14 cellular contexts compared by ENCODE assay signal in genomic region chr5:56147679-56148230, GRCh38.
DNase-seq lines count a peak whose midpoint lies in the region; ATAC-seq lines count a peak whose summit lies in the region.
"Had no signal": no experiment of that assay in that cellular context is flagged by ENCODE, and none has a peak within 500 bp of the region (broad histone marks: within the 10 kb centered on the region; RNA-seq: fewer than 3 reads in every experiment).

No MANE protein-coding gene starts in this region.

- H3K4me1 Mint-ChIP-seq in CD4-positive, CD25-positive, alpha-beta regulatory T cell = peaks cover 29 to 68% (median 51%) of the 10 kb centered on the region in 4 donors

- intact Hi-C loops in left colon (cut with DNase I, micrococcal nuclease) = no loop called here

- DNase-seq in AML-193 (lab: John Stamatoyannopoulos, UW) (peak; percentile 67 to 68), NOMO-1 treated with DMSO at 0.1 percent for 48 hours (lab: John Stamatoyannopoulos, UW; ENCODE audit: unreplicated experiment) (peak; percentile 84), caudate nucleus (lab: John Stamatoyannopoulos, UW) (no peak), NCI-H1417 (lab: John Stamatoyannopoulos, UW) (no peak), left colon (no peak)
- no peak for DNase-seq in CD4-positive, CD25-positive, alpha-beta regulatory T cell
- DNase-seq in effector CD4-positive, alpha-beta T cell = no peak
- DNase-seq in activated effector memory CD4-positive, alpha-beta T cell treated with Interleukin-2 at 50 U/mL for 16 hours = no peak
- DNase-seq: COR-L47, erythroblast, heart left ventricle, kidney glomerular epithelial cell, substantia nigra had no signal

- peaks cover 35% of the 10 kb centered on the region for H3K4me1 ChIP-seq in CD4-positive, CD25-positive, alpha-beta regulatory T cell (ENCODE audit: control insufficient read depth, insufficient read depth, low read length, poor library complexity, severe bottlenecking)
- H3K4me1 ChIP-seq: SJSA1 had no signal

- no peaks in the 10 kb centered on the region for H3K36me3 ChIP-seq in CD4-positive, CD25-positive, alpha-beta regulatory T cell (ENCODE audit: control insufficient read depth, insufficient read depth, low read length)
- H3K36me3 ChIP-seq: heart left ventricle, SJSA1 had no signal

- H3K27ac Mint-ChIP-seq in CD4-positive, CD25-positive, alpha-beta regulatory T cell = peak overlapping the region; percentile 86 to 97 (median 91)

- H3K9me3 ChIP-seq in CD4-positive, CD25-positive, alpha-beta regulatory T cell (ENCODE audit: control insufficient read depth in 2 of 2, low read length in 2 of 2) = no peaks in the 10 kb centered on the region
- H3K9me3 ChIP-seq: heart left ventricle, SJSA1 had no signal

- no peaks in the 10 kb centered on the region for H3K27me3 Mint-ChIP-seq in CD4-positive, CD25-positive, alpha-beta regulatory T cell

- peak overlapping the region; percentile 43 for H3K27ac ChIP-seq in CD4-positive, CD25-positive, alpha-beta regulatory T cell (ENCODE audit: insufficient read depth, low read length, poor library complexity, severe bottlenecking)
- H3K27ac ChIP-seq in caudate nucleus (ENCODE audit: low read depth, low read length) = peak overlapping the region; percentile 68
- H3K27ac ChIP-seq: SJSA1 had no signal

- no peak for ATAC-seq in CD4-positive, CD25-positive, alpha-beta regulatory T cell (ENCODE audit: low read depth in 2 of 2)
- no peak for ATAC-seq in left colon
- ATAC-seq: heart left ventricle had no signal

- no peaks in the 10 kb centered on the region for H3K36me3 Mint-ChIP-seq in CD4-positive, CD25-positive, alpha-beta regulatory T cell

- H3K4me3 ChIP-seq in CD4-positive, CD25-positive, alpha-beta regulatory T cell (ENCODE audit: low read depth, low read length) = peak overlapping the region; percentile 26
- H3K4me3 ChIP-seq: heart left ventricle, SJSA1 had no signal

- H3K27me3 ChIP-seq in CD4-positive, CD25-positive, alpha-beta regulatory T cell (ENCODE audit: control insufficient read depth, insufficient read depth, low read length) = no peaks in the 10 kb centered on the region
- H3K27me3 ChIP-seq: heart left ventricle, SJSA1 had no signal

- H3K9me3 Mint-ChIP-seq in CD4-positive, CD25-positive, alpha-beta regulatory T cell = no peaks in the 10 kb centered on the region

- H3K4me3 Mint-ChIP-seq in CD4-positive, CD25-positive, alpha-beta regulatory T cell = peak overlapping the region; percentile 59 to 82 (median 72)

Comparison
In these comparisons a context has a peak if more than half of its experiments do, and no peak if none do; other contexts are left out.
1. DNase-seq: peak in AML-193 (2 of 2) and NOMO-1 treated with DMSO at 0.1 percent for 48 hours (single experiment); none in CD4-positive, CD25-positive, alpha-beta regulatory T cell (0 of 3), caudate nucleus (0 of 61), effector CD4-positive, alpha-beta T cell (single experiment), activated effector memory CD4-positive, alpha-beta T cell treated with Interleukin-2 at 50 U/mL for 16 hours (single experiment), NCI-H1417 (0 of 3) and left colon (0 of 2).